ENCODE assay signal across 15 cellular contexts in the genomic region with DNA sequence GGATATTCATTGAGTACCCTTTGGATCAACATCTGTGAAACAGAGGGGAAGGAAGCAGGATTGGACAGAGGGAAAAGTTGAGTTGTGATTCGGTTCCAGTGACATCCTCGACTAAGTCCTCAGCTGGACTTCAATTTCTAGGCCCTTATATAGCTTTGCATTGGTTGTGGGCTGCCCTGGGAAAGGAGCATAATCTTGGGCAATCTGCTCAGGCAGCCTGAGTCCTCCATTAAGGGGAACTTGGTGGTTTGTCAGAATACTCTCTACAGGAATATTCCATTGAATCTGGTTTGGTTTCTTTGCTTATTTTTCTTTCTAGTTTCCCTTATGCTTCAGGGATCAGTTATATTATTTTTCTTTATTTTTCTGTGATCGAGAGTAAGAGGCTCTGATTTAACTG.
"Had no signal": no experiment of that assay in that cellular context is flagged by ENCODE, and none has a peak within 500 bp of the region (broad histone marks: within the 10 kb centered on the region; RNA-seq: fewer than 3 reads in every experiment).

No MANE protein-coding gene starts in this region.

- H3K27me3 Mint-ChIP-seq: activated CD8-positive, alpha-beta T cell treated with anti-CD3 and anti-CD28 coated beads for 36 hours; activated naive CD8-positive, alpha-beta T cell treated with anti-CD3 and anti-CD28 coated beads, Interleukin-2, amount 50 U/mL, for 24 hours; natural killer cell treated with Interleukin-12 subunit alpha and Interleukin-12 subunit beta and Interleukin-15 and Interleukin-18, amount 100 ng/mL, for 72 hours had no signal

- H3K27ac ChIP-seq: ascending aorta, foreskin keratinocyte, ovary, skin epidermis, stomach, uterus had no signal

- H3K4me1 ChIP-seq: ascending aorta, uterus had no signal

- H3K27me3 ChIP-seq: ascending aorta, foreskin keratinocyte, ovary, stomach, uterus had no signal

- H3K4me3 ChIP-seq: ascending aorta, ovary, skin epidermis, stomach, uterus had no signal

- H3K4me3 Mint-ChIP-seq: activated CD8-positive, alpha-beta T cell treated with anti-CD3 and anti-CD28 coated beads for 36 hours; activated naive CD8-positive, alpha-beta T cell treated with anti-CD3 and anti-CD28 coated beads, Interleukin-2, amount 50 U/mL, for 24 hours; natural killer cell treated with Interleukin-12 subunit alpha and Interleukin-12 subunit beta and Interleukin-15 and Interleukin-18, amount 100 ng/mL, for 72 hours; T-helper 2 cell treated with Interferon-gamma antibody and Interleukin-4, amounts not matched to agents 5 μg/mL and 100 μg/mL, for 36 hours had no signal

- H3K9me3 Mint-ChIP-seq: activated CD8-positive, alpha-beta T cell treated with anti-CD3 and anti-CD28 coated beads for 36 hours; activated naive CD8-positive, alpha-beta T cell treated with anti-CD3 and anti-CD28 coated beads, Interleukin-2, amount 50 U/mL, for 24 hours; natural killer cell treated with Interleukin-12 subunit alpha and Interleukin-12 subunit beta and Interleukin-15 and Interleukin-18, amount 100 ng/mL, for 72 hours; T-helper 2 cell treated with Interferon-gamma antibody and Interleukin-4, amounts not matched to agents 5 μg/mL and 100 μg/mL, for 36 hours had no signal

- DNase-seq: activated CD4-positive, alpha-beta T cell treated with anti-CD3 and anti-CD28 coated beads for 4 hours; activated CD8-positive, alpha-beta memory T cell treated with anti-CD3 and anti-CD28 coated beads, Interleukin-2, amount 50 U/mL, for 48 hours; activated CD8-positive, alpha-beta T cell treated with anti-CD3 and anti-CD28 coated beads for 36 hours; activated naive CD8-positive, alpha-beta T cell treated with anti-CD3 and anti-CD28 coated beads, Interleukin-2, amount 50 U/mL, for 24 hours; foreskin keratinocyte; head of caudate nucleus; ovary; stimulated activated CD4-positive, alpha-beta T cell treated with anti-CD3 and anti-CD28 coated beads, Interleukin-4, amount 100 ng/mL, for 4 hours; stomach; uterus had no signal

- H3K27ac Mint-ChIP-seq: activated CD8-positive, alpha-beta T cell treated with anti-CD3 and anti-CD28 coated beads for 36 hours; activated naive CD8-positive, alpha-beta T cell treated with anti-CD3 and anti-CD28 coated beads, Interleukin-2, amount 50 U/mL, for 24 hours; natural killer cell treated with Interleukin-12 subunit alpha and Interleukin-12 subunit beta and Interleukin-15 and Interleukin-18, amount 100 ng/mL, for 72 hours; T-helper 2 cell treated with Interferon-gamma antibody and Interleukin-4, amounts not matched to agents 5 μg/mL and 100 μg/mL, for 36 hours had no signal

- H3K36me3 ChIP-seq: ascending aorta, ovary, stomach, uterus had no signal

- H3K36me3 Mint-ChIP-seq: natural killer cell treated with Interleukin-12 subunit alpha and Interleukin-12 subunit beta and Interleukin-15 and Interleukin-18, amount 100 ng/mL, for 72 hours had no signal

- H3K9me3 ChIP-seq: ascending aorta, ovary, stomach, uterus had no signal

- ATAC-seq: activated CD8-positive, alpha-beta T cell treated with anti-CD3 and anti-CD28 coated beads for 36 hours; activated naive CD8-positive, alpha-beta T cell treated with anti-CD3 and anti-CD28 coated beads, Interleukin-2, amount 50 U/mL, for 24 hours; foreskin keratinocyte; left lobe of liver; natural killer cell treated with Interleukin-12 subunit alpha and Interleukin-12 subunit beta and Interleukin-15 and Interleukin-18, amount 100 ng/mL, for 72 hours had no signal
